In genomic region chr17:44889003-44889402, GRCh38 we compare ENCODE assay signal across 1 cellular context.
A peak's percentile ranks its signal among the peaks of the same experiment; 100 is the strongest.
TF ChIP-seq lines count a peak whose summit lies in the region.

No MANE protein-coding gene starts in this region.

TF ChIP-seq in HepG2, 621 proteins besides CTCF, POLR2A, EP300 and RAD21 (continued from another document and continues in another):
- 0 out of 2 replicates have a peak, but pooled peaks have one; percentile 9 for TF ChIP-seq FOXP4 (CRISPR knock-in tag; IDR thresholded peaks at IDR 0.05)
- peak; percentile 21; the same call in 1 of the 2 replicates for TF ChIP-seq ZNF501 (CRISPR knock-in tag; IDR thresholded peaks at IDR 0.05)
- no peak for TF ChIP-seq SP140L (CRISPR knock-in tag; IDR thresholded peaks at IDR 0.05; ENCODE audit: borderline replicate concordance)
- TF ChIP-seq ZNF562 (CRISPR knock-in tag; IDR thresholded peaks at IDR 0.05; ENCODE audit: borderline replicate concordance): no peak
- no peak for TF ChIP-seq SOX13 (IDR thresholded peaks at IDR 0.05)
- TF ChIP-seq SOX13 (CRISPR knock-in tag; conservative IDR thresholded peaks at IDR 0.05 in 1 of 2, IDR thresholded peaks at IDR 0.05 in 1 of 2): no peak
- TF ChIP-seq IRF1 (CRISPR knock-in tag; IDR thresholded peaks at IDR 0.05; ENCODE audit: low read depth): no peak
- no peak for TF ChIP-seq TP53 (CRISPR knock-in tag; conservative IDR thresholded peaks at IDR 0.05)
- TF ChIP-seq CEBPG (CRISPR knock-in tag; IDR thresholded peaks at IDR 0.05): peak; percentile 92
- TF ChIP-seq SKI (IDR thresholded peaks at IDR 0.05; ENCODE audit: partially characterized antibody): peak; percentile 41
- TF ChIP-seq ISL2 (CRISPR knock-in tag; IDR thresholded peaks at IDR 0.05): no peak
- TF ChIP-seq EED (CRISPR knock-in tag; IDR thresholded peaks at IDR 0.05): peak; percentile 29; the same call in 1 of the 2 replicates
- TF ChIP-seq MIER3 (CRISPR knock-in tag; IDR thresholded peaks at IDR 0.05; ENCODE audit: borderline replicate concordance): no peak
- TF ChIP-seq TFE3 (CRISPR knock-in tag; IDR thresholded peaks at IDR 0.05): peak; percentile 64; the same call in 1 of the 2 replicates
- peak; percentile 44; the same call in 1 of the 2 replicates for TF ChIP-seq ZNF772 (CRISPR knock-in tag; IDR thresholded peaks at IDR 0.05)
- peak; percentile 69 for TF ChIP-seq NR2F6 (IDR thresholded peaks at IDR 0.05)
- peak; percentile 87 for TF ChIP-seq NR2F6 (CRISPR knock-in tag; IDR thresholded peaks at IDR 0.05)
- TF ChIP-seq MYC (CRISPR knock-in tag; IDR thresholded peaks at IDR 0.05; ENCODE audit: borderline replicate concordance): no peak
- TF ChIP-seq KDM2A (CRISPR knock-in tag; IDR thresholded peaks at IDR 0.05; ENCODE audit: borderline replicate concordance, low read depth): 0 out of 2 replicates have a peak, but pooled peaks have one; percentile 52
- 0 out of 2 replicates have a peak, but pooled peaks have one; percentile 6 for TF ChIP-seq ZNF33A (CRISPR knock-in tag; IDR thresholded peaks at IDR 0.05; ENCODE audit: borderline replicate concordance)
- TF ChIP-seq ZNF788 (CRISPR knock-in tag; IDR thresholded peaks at IDR 0.05; ENCODE audit: borderline replicate concordance): 0 out of 2 replicates have a peak, but pooled peaks have one; percentile 42
- TF ChIP-seq ONECUT2 (CRISPR knock-in tag; IDR thresholded peaks at IDR 0.05): 0 out of 2 replicates have a peak, but pooled peaks have one; percentile 9
- peak; percentile 53; the same call in 1 of the 2 replicates for TF ChIP-seq RXRB (CRISPR knock-in tag; IDR thresholded peaks at IDR 0.05; ENCODE audit: borderline replicate concordance)
- peak; percentile 89 for TF ChIP-seq GATAD2A (CRISPR knock-in tag; IDR thresholded peaks at IDR 0.05)
- TF ChIP-seq ARID5B (CRISPR knock-in tag; IDR thresholded peaks at IDR 0.05): peak; percentile 76
- TF ChIP-seq SMYD3 (CRISPR knock-in tag; IDR thresholded peaks at IDR 0.05): 0 out of 2 replicates have a peak, but pooled peaks have one; percentile 20
- TF ChIP-seq ZNF777 (CRISPR knock-in tag; IDR thresholded peaks at IDR 0.05): 0 out of 2 replicates have a peak, but pooled peaks have one; percentile 23
- TF ChIP-seq SOX5 (CRISPR knock-in tag; IDR thresholded peaks at IDR 0.05; ENCODE audit: borderline replicate concordance): peak; percentile 23; the same call in 1 of the 2 replicates
- TF ChIP-seq HOXA3 (CRISPR knock-in tag; IDR thresholded peaks at IDR 0.05): peak; percentile 60; the same call in 1 of the 2 replicates
- TF ChIP-seq DNMT3B (CRISPR knock-in tag; conservative IDR thresholded peaks at IDR 0.05): 0 out of 2 replicates have a peak, but pooled peaks have one; percentile 19
- peak; percentile 62 for TF ChIP-seq SALL1 (CRISPR knock-in tag; IDR thresholded peaks at IDR 0.05)
- no peak for TF ChIP-seq ZSCAN30 (CRISPR knock-in tag; IDR thresholded peaks at IDR 0.05)
- TF ChIP-seq GABPB1 (CRISPR knock-in tag; IDR thresholded peaks at IDR 0.05): peak; percentile 21; the same call in 1 of the 2 replicates
- TF ChIP-seq ATF5 (CRISPR knock-in tag; IDR thresholded peaks at IDR 0.05; ENCODE audit: low read depth): no peak
- TF ChIP-seq SAP130 (CRISPR knock-in tag; IDR thresholded peaks at IDR 0.05; ENCODE audit: low read depth): peak; percentile 63
- TF ChIP-seq TEF (CRISPR knock-in tag; IDR thresholded peaks at IDR 0.05): no peak
- TF ChIP-seq HMG20A (CRISPR knock-in tag; IDR thresholded peaks at IDR 0.05; ENCODE audit: borderline replicate concordance): peak; percentile 51; the same call in 1 of the 2 replicates
- no peak for TF ChIP-seq BATF2 (CRISPR knock-in tag; IDR thresholded peaks at IDR 0.05)
- peak; percentile 48; the same call in 1 of the 2 replicates for TF ChIP-seq ARID4A (CRISPR knock-in tag; IDR thresholded peaks at IDR 0.05; ENCODE audit: borderline replicate concordance)
- peak; percentile 35; the same call in 1 of the 2 replicates for TF ChIP-seq ZNF580 (CRISPR knock-in tag; IDR thresholded peaks at IDR 0.05; ENCODE audit: borderline replicate concordance, low read depth)
- TF ChIP-seq XRCC5 (optimal IDR thresholded peaks at IDR 0.05; ENCODE audit: low read length): peak; percentile 34
- peak; percentile 22; the same call in 1 of the 2 replicates for TF ChIP-seq ZNF710 (CRISPR knock-in tag; IDR thresholded peaks at IDR 0.05; ENCODE audit: borderline replicate concordance)
- 0 out of 2 replicates have a peak, but pooled peaks have one; percentile 37 for TF ChIP-seq ERF (CRISPR knock-in tag; IDR thresholded peaks at IDR 0.05)
- TF ChIP-seq SATB2 (CRISPR knock-in tag; IDR thresholded peaks at IDR 0.05): no peak
- peak; percentile 94 for TF ChIP-seq ZNF335 (CRISPR knock-in tag; IDR thresholded peaks at IDR 0.05)
- TF ChIP-seq GATAD1 (CRISPR knock-in tag; IDR thresholded peaks at IDR 0.05): 0 out of 2 replicates have a peak, but pooled peaks have one; percentile 19
- TF ChIP-seq ZNF207 (IDR thresholded peaks at IDR 0.05; ENCODE audit: borderline replicate concordance): no peak
- TF ChIP-seq NR2F2 (IDR thresholded peaks at IDR 0.05; ENCODE audit: borderline replicate concordance, low read depth): 0 out of 2 replicates have a peak, but pooled peaks have one; percentile 27
- TF ChIP-seq SMAD1 (CRISPR knock-in tag; IDR thresholded peaks at IDR 0.05; ENCODE audit: borderline replicate concordance, low read depth): peak; percentile 88; the same call in 1 of the 2 replicates
